Comparison of ENCODE assay signal across 1 cellular context in genomic region chr1:203599875-203600781, GRCh38.
TF ChIP-seq lines count a peak whose summit lies in the region.

No MANE protein-coding gene starts in this region.

TF ChIP-seq in K562, 482 proteins besides CTCF, POLR2A, EP300 and RAD21 (continued from another document and continues in another):
- 0 out of 2 replicates have a peak, but pooled peaks have one; percentile 23 for TF ChIP-seq CLOCK (CRISPR knock-in tag; IDR thresholded peaks at IDR 0.05; ENCODE audit: borderline replicate concordance)
- peak; percentile 76 for TF ChIP-seq TEAD2 (tag; IDR thresholded peaks at IDR 0.05)
- TF ChIP-seq ZNF592 (IDR thresholded peaks at IDR 0.05), result peak; percentile 88
- 0 out of 2 replicates have a peak, but pooled peaks have one; percentile 68 for TF ChIP-seq ZNF212 (CRISPR knock-in tag; IDR thresholded peaks at IDR 0.05)
- TF ChIP-seq ELF4 (CRISPR knock-in tag; IDR thresholded peaks at IDR 0.05), result 0 out of 2 replicates have a peak, but pooled peaks have one; percentile 34
- peak; percentile 83 for TF ChIP-seq TSHZ1 (CRISPR knock-in tag; IDR thresholded peaks at IDR 0.05)
- 0 out of 2 replicates have a peak, but pooled peaks have one; percentile 79 for TF ChIP-seq ZNF644 (tag; IDR thresholded peaks at IDR 0.05; ENCODE audit: low read depth)
- TF ChIP-seq BRF1 (IDR thresholded peaks at IDR 0.05; ENCODE audit: borderline replicate concordance, extremely low read depth, insufficient read length), result no peak
- TF ChIP-seq E4F1 (CRISPR knock-in tag; IDR thresholded peaks at IDR 0.05; ENCODE audit: borderline replicate concordance), result 0 out of 2 replicates have a peak, but pooled peaks have one; percentile 64
- peak; percentile 74 for TF ChIP-seq KLF1 (tag; IDR thresholded peaks at IDR 0.05)
- TF ChIP-seq ARHGAP35 (IDR thresholded peaks at IDR 0.05; ENCODE audit: partially characterized antibody), result no peak
- peak; percentile 91 for TF ChIP-seq PTTG1 (tag; IDR thresholded peaks at IDR 0.05; ENCODE audit: low read depth)
- TF ChIP-seq ARID3B (CRISPR knock-in tag; IDR thresholded peaks at IDR 0.05; ENCODE audit: borderline replicate concordance), result 0 out of 2 replicates have a peak, but pooled peaks have one; percentile 23
- TF ChIP-seq ZNF134 (CRISPR knock-in tag; conservative IDR thresholded peaks at IDR 0.05), result peak; percentile 75
- TF ChIP-seq ZBTB11 (CRISPR knock-in tag; IDR thresholded peaks at IDR 0.05), result peak in 1 of 3 experiments; percentile 52; a peak in 2 of 6 replicates
- no peak for TF ChIP-seq ZNF197 (CRISPR knock-in tag; IDR thresholded peaks at IDR 0.05; ENCODE audit: low read depth)
- peak; percentile 88 for TF ChIP-seq ZNF239 (CRISPR knock-in tag; IDR thresholded peaks at IDR 0.05)
- TF ChIP-seq NR4A1 (CRISPR knock-in tag; IDR thresholded peaks at IDR 0.05), result peak; percentile 93; the same call in 1 of the 2 replicates
- TF ChIP-seq NR4A1 (tag; IDR thresholded peaks at IDR 0.05), result peak; percentile 97
- TF ChIP-seq HDAC8 (tag; IDR thresholded peaks at IDR 0.05), result peak; percentile 97
- peak; percentile 97 for TF ChIP-seq ZNF584 (CRISPR knock-in tag; IDR thresholded peaks at IDR 0.05; ENCODE audit: low read depth)
- peak; percentile 22; the same call in 1 of the 2 replicates for TF ChIP-seq ZNF57 (CRISPR knock-in tag; IDR thresholded peaks at IDR 0.05)
- peak; percentile 95 for TF ChIP-seq ZNF583 (CRISPR knock-in tag; IDR thresholded peaks at IDR 0.05)
- peak; percentile 86; the same call in 1 of the 2 replicates for TF ChIP-seq ZNF589 (CRISPR knock-in tag; IDR thresholded peaks at IDR 0.05; ENCODE audit: low read depth)
- TF ChIP-seq DMBX1 (CRISPR knock-in tag; IDR thresholded peaks at IDR 0.05; ENCODE audit: borderline replicate concordance), result peak; percentile 81; the same call in 1 of the 2 replicates
- no peak for TF ChIP-seq EHMT2 (IDR thresholded peaks at IDR 0.05)
- no peak for TF ChIP-seq ID3 (CRISPR knock-in tag; IDR thresholded peaks at IDR 0.05)
- peak; percentile 96 for TF ChIP-seq ID3 (tag; IDR thresholded peaks at IDR 0.05)
- peak; percentile 81; the same call in 1 of the 2 replicates for TF ChIP-seq ERF (CRISPR knock-in tag; IDR thresholded peaks at IDR 0.05)
- no peak for TF ChIP-seq ZBTB43 (CRISPR knock-in tag; IDR thresholded peaks at IDR 0.05)
- TF ChIP-seq ZNF354B (CRISPR knock-in tag; IDR thresholded peaks at IDR 0.05), result peak; percentile 60; the same call in 1 of the 2 replicates
- peak in 1 of 2 experiments; percentile 95; a peak in 2 of 4 replicates for TF ChIP-seq TEAD1 (CRISPR knock-in tag; IDR thresholded peaks at IDR 0.05)
- no peak for TF ChIP-seq ZNF124 (CRISPR knock-in tag; IDR thresholded peaks at IDR 0.05)
- no peak for TF ChIP-seq SMC3 (conservative IDR thresholded peaks at IDR 0.05; ENCODE audit: insufficient read depth, low read depth, low read length)
- peak; percentile 89 for TF ChIP-seq TCFL5 (CRISPR knock-in tag; conservative IDR thresholded peaks at IDR 0.05)
- no peak for TF ChIP-seq POLR2G (IDR thresholded peaks at IDR 0.05; ENCODE audit: low read depth, low read length)
- TF ChIP-seq SNRNP70 (optimal IDR thresholded peaks at IDR 0.05; ENCODE audit: low read depth, low read length), result no peak
